Comparison of ENCODE assay signal across 9 cellular contexts in genomic region chr15:66472176-66472999, GRCh38. TPM values are rescaled to one million over a fixed set of nuclear protein-coding genes. Genes with fewer than 3 reads are reported as not detected.
DNase-seq lines count a peak whose midpoint lies in the region; ATAC-seq and TF ChIP-seq lines count a peak whose summit lies in the region.
"Had no signal": no experiment of that assay in that cellular context is flagged by ENCODE, and none has a peak within 500 bp of the region (broad histone marks: within the 10 kb centered on the region; RNA-seq: fewer than 3 reads in every experiment).

No MANE protein-coding gene starts in this region.

- no peak for TF ChIP-seq CTCF in cardiac fibroblast (IDR thresholded peaks at IDR 0.05; ENCODE audit: low read depth, low read length)

- ATAC-seq in GM21723 (IDR thresholded peaks at IDR 0.05; ENCODE audit: unreplicated experiment): peak; percentile 73
- ATAC-seq: K562 had no signal

- H3K4me3 ChIP-seq in NT2/D1 (ENCODE audit: insufficient read length, low read depth): no peak overlapping the region
- H3K4me3 ChIP-seq in cardiac fibroblast (replicated peaks in 1 of 2; ENCODE audit: low read depth in 2 of 2, low read length in 2 of 2): no peak overlapping the region
- peak overlapping the region in 1 of 3 donors; percentile 14 for H3K4me3 ChIP-seq in skeletal muscle tissue (ENCODE audit: low read length in 3 of 3)
- H3K4me3 ChIP-seq: K562 had no signal

- H3K4me1 ChIP-seq in NT2/D1 (ENCODE audit: insufficient read depth, insufficient read length) (peaks cover 21% of the 10 kb centered on the region), skeletal muscle tissue (ENCODE audit: control insufficient read depth in 3 of 3, insufficient read depth in 3 of 3, low read length in 3 of 3) (peaks cover 5 to 20% (median 13%) of the 10 kb centered on the region in 3 donors)

- H3K27me3 ChIP-seq in NT2/D1 (ENCODE audit: insufficient read depth, insufficient read length) (no peaks in the 10 kb centered on the region), skeletal muscle tissue (ENCODE audit: control insufficient read depth in 3 of 3, insufficient read depth in 3 of 3, low read length in 3 of 3) (no peaks in the 10 kb centered on the region)

- H3K36me3 ChIP-seq in NT2/D1 (ENCODE audit: insufficient read depth, insufficient read length, low read length): peaks cover 6% of the 10 kb centered on the region
- H3K36me3 ChIP-seq in skeletal muscle tissue (ENCODE audit: control insufficient read depth in 3 of 3, insufficient read depth in 3 of 3, low read length in 3 of 3): no peaks in the 10 kb centered on the region

- H3K9me3 ChIP-seq in NT2/D1 (ENCODE audit: insufficient read depth, low read length) (no peaks in the 10 kb centered on the region), skeletal muscle tissue (ENCODE audit: control insufficient read depth in 3 of 3, low read length in 3 of 3) (no peaks in the 10 kb centered on the region)

- DNase-seq in GM04503 (ENCODE audit: low read depth): peak; percentile 30
- DNase-seq in NT2/D1 (ENCODE audit: low read depth, low spot score): peak; percentile 16
- peak; percentile 30 to 54 for DNase-seq in cardiac fibroblast (ENCODE audit: low read depth in 2 of 2)
- DNase-seq in NCI-H1417 (lab: John Stamatoyannopoulos, UW): no peak
- DNase-seq in DMS79 treated with DMSO at 0.1 percent for 48 hours (lab: John Stamatoyannopoulos, UW): no peak
- DNase-seq in NCI-H1694 (lab: John Stamatoyannopoulos, UW): no peak

- H3K27ac ChIP-seq in skeletal muscle tissue (ENCODE audit: low read depth, low read length): peak overlapping the region; percentile 30

- H3K9ac ChIP-seq in NT2/D1 (ENCODE audit: insufficient read length, low read depth): no peak overlapping the region
- peak overlapping the region in 1 of 3 donors; percentile 3 for H3K9ac ChIP-seq in skeletal muscle tissue (ENCODE audit: low read depth in 1 of 3, low read length in 3 of 3)

RNA-seq across cellular contexts. Expression of gene SNAPC5, which starts 25.2 kb away (rescaled TPM):
- 17.2 TPM for total RNA-seq in skeletal muscle tissue

RNA-seq across cellular contexts. Expression of gene RPL4, which starts 32.3 kb away (rescaled TPM):
- total RNA-seq in skeletal muscle tissue: 1,702 TPM

RNA-seq across cellular contexts. Expression of gene ZWILCH, which starts 32.7 kb away (rescaled TPM):
- total RNA-seq in skeletal muscle tissue: 14.1 TPM

Comparison
In these comparisons a context has a peak if more than half of its experiments do, and no peak if none do; other contexts are left out.
1. DNase-seq: peak in GM04503 (single experiment), NT2/D1 (single experiment) and cardiac fibroblast (2 of 2); none in NCI-H1417 (0 of 3), DMS79 treated with DMSO at 0.1 percent for 48 hours (single experiment) and NCI-H1694 (single experiment).